Comparison of ENCODE assay signal across 9 cellular contexts in the genomic region with DNA sequence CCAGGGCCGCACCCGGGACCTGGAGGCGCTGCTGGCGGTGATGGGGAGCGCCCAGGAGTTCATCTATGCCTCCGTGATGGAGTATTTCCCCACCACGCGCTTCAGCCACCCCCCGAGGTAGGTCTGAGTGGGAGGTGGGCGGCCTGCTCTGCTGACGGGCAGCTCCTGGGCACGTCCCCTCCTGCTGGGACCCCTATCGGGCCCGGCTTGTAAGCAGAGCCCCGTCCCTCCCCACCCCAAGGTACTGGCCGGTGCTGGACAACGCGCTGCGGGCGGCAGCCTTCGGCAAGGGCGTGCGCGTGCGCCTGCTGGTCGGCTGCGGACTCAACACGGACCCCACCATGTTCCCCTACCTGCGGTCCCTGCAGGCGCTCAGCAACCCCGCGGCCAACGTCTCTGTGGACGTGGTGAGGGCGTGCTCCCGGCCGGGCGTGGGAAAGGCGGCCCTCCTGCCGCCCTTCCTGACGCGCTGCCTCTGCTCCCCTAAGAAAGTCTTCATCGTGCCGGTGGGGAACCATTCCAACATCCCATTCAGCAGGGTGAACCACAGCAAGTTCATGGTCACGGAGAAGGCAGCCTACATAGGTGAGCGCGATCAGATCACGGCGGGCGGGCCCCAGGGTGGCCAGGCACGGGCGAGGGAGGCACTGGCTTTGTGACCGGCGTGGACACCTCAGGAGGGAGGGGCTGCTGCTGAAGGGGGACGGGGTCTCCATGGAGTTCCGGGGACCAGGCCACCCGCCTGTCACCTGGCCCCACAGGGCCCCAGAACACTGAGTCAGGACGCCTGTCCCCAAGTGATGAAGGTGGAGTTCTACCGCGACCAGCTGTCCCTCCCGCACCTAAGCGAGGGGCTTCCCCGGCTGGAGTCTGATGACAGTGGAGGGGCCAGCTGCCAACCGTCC. TPM values are rescaled to one million over a fixed set of nuclear protein-coding genes. Genes with fewer than 3 reads are reported as not detected.
DNase-seq lines count a peak whose midpoint lies in the region; ATAC-seq and TF ChIP-seq lines count a peak whose summit lies in the region.
"Had no signal": no experiment of that assay in that cellular context is flagged by ENCODE, and none has a peak within 500 bp of the region (broad histone marks: within the 10 kb centered on the region; RNA-seq: fewer than 3 reads in every experiment).

No MANE protein-coding gene starts in this region.

- CTCF ChIA-PET in MCF 10A (lab: Yijun Ruan, JAX), result interaction anchor here (0.8 kb wide), 1 partner anchor 10 kb away, joined by 3 read pairs; no protein-coding TSS in a partner anchor

- no peaks in the 10 kb centered on the region for H3K36me3 ChIP-seq in breast epithelium

- peaks cover 10% of the 10 kb centered on the region for H3K4me1 Mint-ChIP-seq in MCF 10A (ENCODE audit: insufficient read depth, unreplicated experiment)
- peaks cover under 1% of the 10 kb centered on the region for H3K4me1 Mint-ChIP-seq in endothelial cell (ENCODE audit: unreplicated experiment)
- H3K4me1 Mint-ChIP-seq in natural killer cell treated with Interleukin-12 subunit alpha and Interleukin-12 subunit beta and Interleukin-15 and Interleukin-18, amount 100 ng/mL, for 72 hours (ENCODE audit: low read depth in 2 of 2), result peaks cover 0 to 6% of the 10 kb centered on the region in 2 donors

- no peaks in the 10 kb centered on the region for H3K9me3 ChIP-seq in breast epithelium

- H3K27ac Mint-ChIP-seq in MCF 10A (ENCODE audit: low read depth, unreplicated experiment), result no peak overlapping the region
- H3K27ac Mint-ChIP-seq in endothelial cell (ENCODE audit: unreplicated experiment), result no peak overlapping the region
- H3K27ac Mint-ChIP-seq in natural killer cell treated with Interleukin-12 subunit alpha and Interleukin-12 subunit beta and Interleukin-15 and Interleukin-18, amount 100 ng/mL, for 72 hours, result no peak overlapping the region

- H3K4me3 Mint-ChIP-seq in MCF 10A (ENCODE audit: unreplicated experiment) (no peak overlapping the region), endothelial cell (ENCODE audit: unreplicated experiment) (no peak overlapping the region)
- peak overlapping the region; percentile 25 for H3K4me3 Mint-ChIP-seq in natural killer cell treated with Interleukin-12 subunit alpha and Interleukin-12 subunit beta and Interleukin-15 and Interleukin-18, amount 100 ng/mL, for 72 hours

- H3K27ac ChIP-seq in breast epithelium, result peak overlapping the region in 1 of 2 donors; percentile 61

- peak overlapping the region; percentile 56 to 69 (median 64) for H3K4me3 ChIP-seq in breast epithelium

- no peaks in the 10 kb centered on the region for H3K9me3 Mint-ChIP-seq in MCF 10A (ENCODE audit: unreplicated experiment)
- no peaks in the 10 kb centered on the region for H3K9me3 Mint-ChIP-seq in endothelial cell (ENCODE audit: unreplicated experiment)
- H3K9me3 Mint-ChIP-seq in natural killer cell treated with Interleukin-12 subunit alpha and Interleukin-12 subunit beta and Interleukin-15 and Interleukin-18, amount 100 ng/mL, for 72 hours, result no peaks in the 10 kb centered on the region

- intact Hi-C loops in breast epithelium (cut with DNase I; ENCODE audit: low total_unique reads), result loop anchor here (5.0 kb wide), 1 partner anchor 40 kb away; no protein-coding TSS in a partner anchor
- intact Hi-C loops in MCF 10A (cut with micrococcal nuclease), result no loop called here

- DNase-seq in breast epithelium (ENCODE audit: low spot score in 2 of 2) (peak in 1 of 2 donors; percentile 52), MCF 10A (ENCODE audit: unreplicated experiment) (no peak), endothelial cell (ENCODE audit: low spot score) (peak; percentile 27), ureter (ENCODE audit: low spot score) (peak; percentile 44), AG20443 (ENCODE audit: low spot score) (no peak), germinal center (ENCODE audit: low spot score) (no peak)
- DNase-seq in natural killer cell treated with Interleukin-12 subunit alpha and Interleukin-12 subunit beta and Interleukin-15 and Interleukin-18, amount 100 ng/mL, for 72 hours (ENCODE audit: low spot score), result no peak
- DNase-seq: NCI-H1436 treated with DMSO at 0.1 percent for 48 hours had no signal

- no peak for ATAC-seq in natural killer cell treated with Interleukin-12 subunit alpha and Interleukin-12 subunit beta and Interleukin-15 and Interleukin-18, amount 100 ng/mL, for 72 hours
- ATAC-seq in HG02852 (IDR thresholded peaks at IDR 0.05; ENCODE audit: unreplicated experiment), result no peak

- H3K27me3 ChIP-seq in breast epithelium, result no peaks in the 10 kb centered on the region

- H3K4me1 ChIP-seq in breast epithelium, result no peaks in the 10 kb centered on the region

- POLR2A ChIA-PET in MCF 10A (lab: Yijun Ruan, JAX), result no interaction called here

- TF ChIP-seq CTCF in breast epithelium (IDR thresholded peaks at IDR 0.05) (no peak), MCF 10A (IDR thresholded peaks at IDR 0.05; ENCODE audit: unreplicated experiment) (no peak), endothelial cell (IDR thresholded peaks at IDR 0.05; ENCODE audit: unreplicated experiment) (no peak)

- no TSS peak for BruUV-seq in MCF 10A (replicated peaks; lab: Mats Ljungman, UMichigan)

- H3K27me3 Mint-ChIP-seq in MCF 10A (ENCODE audit: insufficient read depth, unreplicated experiment), result no peaks in the 10 kb centered on the region
- peaks cover 16% of the 10 kb centered on the region for H3K27me3 Mint-ChIP-seq in endothelial cell (ENCODE audit: unreplicated experiment)
- peaks cover 5 to 8% of the 10 kb centered on the region in 2 donors for H3K27me3 Mint-ChIP-seq in natural killer cell treated with Interleukin-12 subunit alpha and Interleukin-12 subunit beta and Interleukin-15 and Interleukin-18, amount 100 ng/mL, for 72 hours

- H3K36me3 Mint-ChIP-seq in MCF 10A (ENCODE audit: insufficient read depth, unreplicated experiment), result peaks cover 15% of the 10 kb centered on the region
- H3K36me3 Mint-ChIP-seq in endothelial cell (ENCODE audit: low read depth, unreplicated experiment), result no peaks in the 10 kb centered on the region
- H3K36me3 Mint-ChIP-seq in natural killer cell treated with Interleukin-12 subunit alpha and Interleukin-12 subunit beta and Interleukin-15 and Interleukin-18, amount 100 ng/mL, for 72 hours, result no peaks in the 10 kb centered on the region

- no peak for TF ChIP-seq POLR2A in breast epithelium (IDR thresholded peaks at IDR 0.05)

RNA-seq across cellular contexts. Expression of gene PLD4, which starts 7.3 kb away (rescaled TPM):
- total RNA-seq in breast epithelium, result 1 to 10 TPM in 1 of 3 donors, under 1 TPM in 1, not detected in 1; 0.33 to 4.0 TPM
- total RNA-seq in MCF 10A (2022), result not detected in 2 replicates
- total RNA-seq in endothelial cell (ENCODE audit: unreplicated experiment), result 1.3 TPM
- not detected for total RNA-seq in natural killer cell treated with Interleukin-12 subunit alpha and Interleukin-12 subunit beta and Interleukin-15 and Interleukin-18, amount 100 ng/mL, for 72 hours
- 2.6 TPM for total RNA-seq in ureter

RNA-seq across cellular contexts. Expression of gene AHNAK2, which starts 46.2 kb away (rescaled TPM):
- total RNA-seq in breast epithelium (10 to 100 TPM; 15.1 to 46.7 (median 19.3) TPM), MCF 10A (2022) (218 and 286 TPM in 2 replicates), endothelial cell (ENCODE audit: unreplicated experiment) (26.9 TPM), ureter (34.5 TPM)
- not detected for total RNA-seq in natural killer cell treated with Interleukin-12 subunit alpha and Interleukin-12 subunit beta and Interleukin-15 and Interleukin-18, amount 100 ng/mL, for 72 hours

RNA-seq across cellular contexts. Expression of gene CLBA1, which starts 53.6 kb away (rescaled TPM):
- total RNA-seq in breast epithelium (10 to 100 TPM in 1 of 3 donors, 1 to 10 TPM in 2; 4.5 to 17.0 (median 8.8) TPM), MCF 10A (2022) (20.3 and 24.3 TPM in 2 replicates), endothelial cell (ENCODE audit: unreplicated experiment) (13.5 TPM), ureter (17.3 TPM)
- total RNA-seq in natural killer cell treated with Interleukin-12 subunit alpha and Interleukin-12 subunit beta and Interleukin-15 and Interleukin-18, amount 100 ng/mL, for 72 hours, result 1 to 10 TPM; 1.2 to 1.5 TPM

Comparison
In these comparisons a context has a peak if more than half of its experiments do, and no peak if none do; other contexts are left out.
1. DNase-seq: peak in endothelial cell (single experiment) and ureter (single experiment); none in MCF 10A (single experiment), natural killer cell treated with Interleukin-12 subunit alpha and Interleukin-12 subunit beta and Interleukin-15 and Interleukin-18, amount 100 ng/mL, for 72 hours (single experiment), AG20443 (single experiment) and germinal center (single experiment).
2. RNA of gene AHNAK2, which starts 46.2 kb away (total RNA-seq): 218 to 286 TPM in MCF 10A, 34.5 TPM in ureter (single experiment), 26.9 TPM in endothelial cell (single experiment) and 15.1 to 46.7 TPM in breast epithelium; not detected in natural killer cell treated with Interleukin-12 subunit alpha and Interleukin-12 subunit beta and Interleukin-15 and Interleukin-18, amount 100 ng/mL, for 72 hours; every median in the first group is over 10 times any median in the second.